ENCODE assay signal across 20 cellular contexts in the genomic region with DNA sequence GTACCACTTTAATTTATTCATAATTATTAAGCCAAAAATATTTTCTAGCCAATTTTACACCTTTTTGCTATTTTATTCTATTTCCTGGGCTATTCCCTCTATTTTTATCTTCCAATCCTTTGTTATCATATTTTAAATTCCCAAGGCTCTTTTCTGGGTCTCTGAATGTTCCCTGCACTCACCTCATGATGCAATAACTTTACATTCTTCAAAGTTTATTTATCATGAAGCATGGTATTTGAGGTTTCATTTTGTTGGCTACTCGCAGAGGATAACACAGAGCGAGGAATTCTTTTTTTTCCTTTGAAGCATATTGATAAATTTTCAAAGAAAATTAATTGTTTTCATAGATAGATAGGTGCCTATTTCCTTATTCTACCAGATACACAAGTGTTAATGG.
"Had no signal": no experiment of that assay in that cellular context is flagged by ENCODE, and none has a peak within 500 bp of the region (broad histone marks: within the 10 kb centered on the region; RNA-seq: fewer than 3 reads in every experiment).

No MANE protein-coding gene starts in this region.

- H3K27me3 ChIP-seq: SJCRH30 had no signal

- H3K36me3 ChIP-seq: SJCRH30 had no signal

- H3K27ac ChIP-seq: RWPE1, SJCRH30 had no signal

- ATAC-seq: HepG2, Panc1, PC-3, SK-N-SH treated with all-trans-retinoic acid at 6 μM for 48 hours had no signal

- DNase-seq: IMR-90, Karpas-422, KG1, MM.1S, NCI-H1092 treated with DMSO at 0.1 percent for 48 hours, NCI-H1436, NCI-H1694, NCI-H187 treated with DMSO at 0.1 percent for 48 hours, NCI-H2029 treated with DMSO at 0.1 percent for 48 hours, NCI-H2171 treated with DMSO at 0.1 percent for 48 hours, NCI-H524 treated with DMSO at 0.1 percent for 48 hours, NCI-H69, NCI-H774, PC-3, SHP77 treated with DMSO at 0.1 percent for 48 hours, SJCRH30 had no signal

- H3K4me1 ChIP-seq: SJCRH30 had no signal

- H3K4me3 ChIP-seq: SJCRH30 had no signal
